In genomic region chr9:136885950-136886578, GRCh38 we compare ENCODE assay signal across 8 cellular contexts. TPM values are rescaled to one million over a fixed set of nuclear protein-coding genes. Genes with fewer than 3 reads are reported as not detected.
DNase-seq lines count a peak whose midpoint lies in the region; ATAC-seq and TF ChIP-seq lines count a peak whose summit lies in the region.

Gene TRAF2 (plus strand): TSS chr9:136886516. CDS start chr9:136898741, 12,225 bp downstream.

- peak within 1 kb of the TSS; percentile 66 for H3K23ac ChIP-seq in mesendoderm (ENCODE audit: low read length)

- H3K79me1 ChIP-seq in mesendoderm (ENCODE audit: low read length), result peaks cover 15% of the 10 kb centered on the region

- H3K9ac ChIP-seq in endocrine pancreas (ENCODE audit: control insufficient read depth, insufficient read depth, low read length), result peak within 1 kb of the TSS; percentile 87
- H3K9ac ChIP-seq in mesendoderm (ENCODE audit: low read length), result peak within 1 kb of the TSS; percentile 95

- BruUV-seq in Caco-2 (replicated peaks; lab: Mats Ljungman, UMichigan), result no TSS peak

- no peak within 1 kb of the TSS for H4K5ac ChIP-seq in mesendoderm (ENCODE audit: low read length)

- peak within 1 kb of the TSS; percentile 73 for H3K4me2 ChIP-seq in mesendoderm (ENCODE audit: low read length)

- no peak within 1 kb of the TSS for H3K27ac ChIP-seq in mesendoderm (ENCODE audit: low read depth, low read length)

- H3K79me2 ChIP-seq in mesendoderm (ENCODE audit: control insufficient read depth, insufficient read depth, low read length), result peaks cover 36% of the 10 kb centered on the region

- no peak for TF ChIP-seq CTCF in Caco-2 (IDR thresholded peaks at IDR 0.05; ENCODE audit: insufficient read depth in 1 of 2, low read depth in 1 of 2, low read length in 1 of 2, severe bottlenecking in 1 of 2, unreplicated experiment in 1 of 2)

- H3K4me1 ChIP-seq in Caco-2 (peaks cover 27% of the 10 kb centered on the region), endocrine pancreas (ENCODE audit: control insufficient read depth, insufficient read depth, low read length) (no peaks in the 10 kb centered on the region), mesendoderm (ENCODE audit: control insufficient read depth, low read depth, low read length) (no peaks in the 10 kb centered on the region)

- no peaks in the 10 kb centered on the region; the same call in none of the 2 replicates for H3K36me3 ChIP-seq in Caco-2 (ENCODE audit: control insufficient read depth, insufficient read depth, low read length)
- H3K36me3 ChIP-seq in endocrine pancreas (ENCODE audit: control insufficient read depth, insufficient read depth, low read length), result no peaks in the 10 kb centered on the region
- H3K36me3 ChIP-seq in mesendoderm (ENCODE audit: control insufficient read depth, insufficient read depth, low read length), result no peaks in the 10 kb centered on the region

- H3K18ac ChIP-seq in mesendoderm (ENCODE audit: low read length), result peak within 1 kb of the TSS; percentile 88

- H3K36me3 Mint-ChIP-seq in Caco-2 (ENCODE audit: insufficient read depth, unreplicated experiment), result peaks cover 9% of the 10 kb centered on the region

- H4K8ac ChIP-seq in mesendoderm (ENCODE audit: low read depth, low read length), result no peak within 1 kb of the TSS

- no peaks in the 10 kb centered on the region for H3K4me1 Mint-ChIP-seq in Caco-2 (ENCODE audit: low read depth, unreplicated experiment)

- H3K4me3 ChIP-seq in Caco-2 (ENCODE audit: low read depth, low read length), result peak within 1 kb of the TSS; percentile 95
- H3K4me3 ChIP-seq in endocrine pancreas (ENCODE audit: control insufficient read depth, insufficient read depth, low read length), result peak within 1 kb of the TSS; percentile 11
- peak within 1 kb of the TSS; percentile 82 for H3K4me3 ChIP-seq in mesendoderm (ENCODE audit: low read length)

- no CpG with 5 or more reads among the region's 88 CpGs for WGBS in mesendoderm (ENCODE audit: extremely low coverage, insufficient coverage, low lambda C conversion rate)

- H3K56ac ChIP-seq in mesendoderm (ENCODE audit: low read length), result peak within 1 kb of the TSS; percentile 97

- H2BK15ac ChIP-seq in mesendoderm (replicated peaks; ENCODE audit: low read depth), result no peak within 1 kb of the TSS

- H3K4ac ChIP-seq in mesendoderm (ENCODE audit: low read depth, low read length), result peak within 1 kb of the TSS; percentile 82

- intact Hi-C loops in Caco-2 (cut with micrococcal nuclease; ENCODE audit: unreplicated experiment), result no loop called here

- POLR2A ChIA-PET in Caco-2 (lab: Charles Lee), result interaction anchor here (0.6 to 1.3 kb wide), 6 partner anchors 39 to 303 kb away, joined by 3 to 6 read pairs (median 4); partner anchors contain the start of genes PAXX and SSNA1

- no peaks in the 10 kb centered on the region for H3K9me3 Mint-ChIP-seq in Caco-2 (ENCODE audit: unreplicated experiment)

- DNase-seq in Caco-2 (peak; percentile 99), HUDEP-2 (lab: John Stamatoyannopoulos, UW; ENCODE audit: unreplicated experiment in 76 of 76) (peak in 75 of 76 experiments; percentile 30 to 98 (median 95)), NOMO-1 treated with dmso at 0.1 percent for 144 hours (lab: John Stamatoyannopoulos, UW; ENCODE audit: unreplicated experiment) (peak; percentile 100), mesendoderm (peak; percentile 99)
- DNase-seq in activated CD8-positive, alpha-beta memory T cell treated with anti-CD3 and anti-CD28 coated beads for 48 hours (ENCODE audit: low read depth in 2 of 3, low spot score in 2 of 3), result peak; percentile 85 to 98 (median 97)
- DNase-seq in stimulated activated CD8-positive, alpha-beta memory T cell treated with anti-CD3 and anti-CD28 coated beads, Interleukin-12 subunit alpha, Interleukin-12 subunit beta, amount 100 ng/mL, for 4 hours (ENCODE audit: low read depth), result peak; percentile 97

- CTCF ChIA-PET in Caco-2 (lab: Charles Lee), result interaction anchor here (0.6 kb wide), 1 partner anchor 337 kb away, joined by 3 read pairs; no protein-coding TSS in a partner anchor

- peak; percentile 74 for ATAC-seq in GM21381 (IDR thresholded peaks at IDR 0.05; ENCODE audit: unreplicated experiment)

- H3K27me3 ChIP-seq in Caco-2 (replicated peaks; ENCODE audit: control insufficient read depth, insufficient read depth, low read length) (no peaks in the 10 kb centered on the region), endocrine pancreas (ENCODE audit: control insufficient read depth, insufficient read depth, low read length) (no peaks in the 10 kb centered on the region), mesendoderm (ENCODE audit: insufficient read depth, low read length, poor library complexity) (no peaks in the 10 kb centered on the region)

- no peak within 1 kb of the TSS for H2BK120ac ChIP-seq in mesendoderm (ENCODE audit: low read depth, low read length)

- peak within 1 kb of the TSS; percentile 90 for H3K27ac Mint-ChIP-seq in Caco-2 (ENCODE audit: unreplicated experiment)

- H2BK5ac ChIP-seq in mesendoderm (ENCODE audit: low read length), result peak within 1 kb of the TSS; percentile 59

- H2AK5ac ChIP-seq in mesendoderm (ENCODE audit: low read length), result no peak within 1 kb of the TSS

- H3K9me3 ChIP-seq in Caco-2, result no peaks in the 10 kb centered on the region
- H3K9me3 ChIP-seq in endocrine pancreas (ENCODE audit: control insufficient read depth, low read length), result no peaks in the 10 kb centered on the region

- H3K4me3 Mint-ChIP-seq in Caco-2 (ENCODE audit: unreplicated experiment), result peak within 1 kb of the TSS; percentile 94

- H3K27me3 Mint-ChIP-seq in Caco-2 (ENCODE audit: insufficient read depth, unreplicated experiment), result no peaks in the 10 kb centered on the region

RNA-seq across cellular contexts. Expression of gene TRAF2, which starts in this region (rescaled TPM):
- total RNA-seq in Caco-2 (2022), result 41.7 and 50.0 TPM in 2 replicates
- polyA plus RNA-seq in mesendoderm (2013, experiment 1 of 2), result 16.3 TPM
- 16.3 TPM for polyA plus RNA-seq in mesendoderm (2013, experiment 2 of 2)

Comparison
In these comparisons a context has a peak if more than half of its experiments do, and no peak if none do; other contexts are left out.
1. H3K4me3 ChIP-seq: peak in every context shown above with its lines; median percentile 95 in Caco-2; 82 in mesendoderm; 11 in endocrine pancreas.